23 cellular contexts compared by ENCODE assay signal in the genomic region with DNA sequence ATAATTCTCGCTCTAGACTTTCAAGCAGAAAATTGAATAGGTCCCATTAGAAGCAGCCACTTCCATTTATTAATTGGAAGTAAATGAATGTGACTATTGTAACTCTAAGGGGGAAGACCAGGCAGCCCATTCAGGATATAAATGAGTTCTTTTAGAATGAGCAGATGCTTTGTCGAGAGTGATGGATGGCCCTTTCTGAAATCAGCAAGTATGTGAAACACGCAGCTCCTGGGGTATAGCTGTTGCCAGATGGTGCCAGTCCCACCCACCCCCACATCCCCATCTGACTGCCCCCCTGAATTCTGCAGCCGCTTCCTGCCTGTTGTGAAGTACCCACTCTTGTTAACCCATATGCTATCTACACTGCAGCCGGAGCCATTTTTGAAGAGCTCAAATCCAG. TPM values are rescaled to one million over a fixed set of nuclear protein-coding genes. Genes with fewer than 3 reads are reported as not detected.
DNase-seq lines count a peak whose midpoint lies in the region; ATAC-seq and TF ChIP-seq lines count a peak whose summit lies in the region.
"Had no signal": no experiment of that assay in that cellular context is flagged by ENCODE, and none has a peak within 500 bp of the region (broad histone marks: within the 10 kb centered on the region; RNA-seq: fewer than 3 reads in every experiment).

No MANE protein-coding gene starts in this region.

- 56 to 70% methylated on average over 5 of the region's 5 CpGs for WGBS in ectodermal cell, 2 experiments
- 67 to 81% methylated on average over 3 to 4 of the region's 5 CpGs for WGBS in gastroesophageal sphincter (ENCODE audit: low coverage in 1 of 2), 2 donors

- intact Hi-C loops in CD4-positive, alpha-beta T cell (cut with DNase I, micrococcal nuclease): no loop called here

- H3K27ac Mint-ChIP-seq in CD4-positive, alpha-beta T cell: no peak overlapping the region
- H3K27ac Mint-ChIP-seq in neural crest cell (ENCODE audit: unreplicated experiment): peak overlapping the region; percentile 95
- H3K27ac Mint-ChIP-seq: activated CD4-positive, alpha-beta memory T cell treated with anti-CD3 and anti-CD28 coated beads, Interleukin-2, amount 10 ng/mL, durations not matched to agents 7 days and 5 days had no signal

- H3K4me3 Mint-ChIP-seq in CD4-positive, alpha-beta T cell: peak overlapping the region; percentile 60
- peak overlapping the region; percentile 66 for H3K4me3 Mint-ChIP-seq in neural crest cell
- H3K4me3 Mint-ChIP-seq: activated CD4-positive, alpha-beta memory T cell treated with anti-CD3 and anti-CD28 coated beads, Interleukin-2, amount 10 ng/mL, durations not matched to agents 7 days and 5 days; activated naive CD4-positive, alpha-beta T cell treated with anti-CD3 and anti-CD28 coated beads, Interleukin-2, amount 10 ng/mL, durations not matched to agents 7 days and 5 days had no signal

- H3K27me3 ChIP-seq in CD4-positive, alpha-beta T cell (ENCODE audit: control insufficient read depth, insufficient read depth, low read length): no peaks in the 10 kb centered on the region
- H3K27me3 ChIP-seq in ectodermal cell (ENCODE audit: control insufficient read depth, insufficient read depth, low read length, poor library complexity, severe bottlenecking) (peaks cover 34% of the 10 kb centered on the region), gastroesophageal sphincter (no peaks in the 10 kb centered on the region)
- H3K27me3 ChIP-seq: ascending aorta had no signal

- no peak overlapping the region for H3K4me3 ChIP-seq in ectodermal cell (ENCODE audit: insufficient read depth, low read depth, low read length)
- no peak overlapping the region for H3K4me3 ChIP-seq in gastroesophageal sphincter
- H3K4me3 ChIP-seq: ascending aorta, lung had no signal

- H3K27ac ChIP-seq in CD4-positive, alpha-beta T cell (ENCODE audit: low read depth, low read length): no peak overlapping the region
- peak overlapping the region; percentile 78 for H3K27ac ChIP-seq in ectodermal cell (ENCODE audit: insufficient read depth, low read depth, low read length, poor library complexity, severe bottlenecking)
- H3K27ac ChIP-seq in gastroesophageal sphincter: peak overlapping the region in 2 of 4 donors; percentile 49 to 67
- H3K27ac ChIP-seq: ascending aorta, C4-2B had no signal

- no peak for TF ChIP-seq POLR2A in gastroesophageal sphincter (IDR thresholded peaks at IDR 0.05)

- peaks cover 5% of the 10 kb centered on the region for H3K36me3 Mint-ChIP-seq in CD4-positive, alpha-beta T cell (ENCODE audit: low read depth)
- H3K36me3 Mint-ChIP-seq in neural crest cell (ENCODE audit: low read depth): no peaks in the 10 kb centered on the region
- H3K36me3 Mint-ChIP-seq: activated naive CD4-positive, alpha-beta T cell treated with anti-CD3 and anti-CD28 coated beads, Interleukin-2, amount 10 ng/mL, durations not matched to agents 7 days and 5 days had no signal

- no peak for TF ChIP-seq EP300 in gastroesophageal sphincter (IDR thresholded peaks at IDR 0.05)

- no peaks in the 10 kb centered on the region for H3K36me3 ChIP-seq in ectodermal cell (ENCODE audit: control insufficient read depth, insufficient read depth, low read length)
- peaks cover 0 to 32% of the 10 kb centered on the region in 2 donors for H3K36me3 ChIP-seq in gastroesophageal sphincter

- peaks cover 8% of the 10 kb centered on the region for H3K27me3 Mint-ChIP-seq in CD4-positive, alpha-beta T cell
- H3K27me3 Mint-ChIP-seq in neural crest cell (ENCODE audit: low read depth): peaks cover 40% of the 10 kb centered on the region

- H3K9me3 ChIP-seq in CD4-positive, alpha-beta T cell (ENCODE audit: control insufficient read depth, low read length): no peaks in the 10 kb centered on the region
- H3K9me3 ChIP-seq in ectodermal cell (ENCODE audit: control insufficient read depth, low read length) (no peaks in the 10 kb centered on the region), gastroesophageal sphincter (no peaks in the 10 kb centered on the region)
- H3K9me3 ChIP-seq: ascending aorta had no signal

- TF ChIP-seq CTCF in CD4-positive, alpha-beta T cell (IDR thresholded peaks at IDR 0.05): no peak
- no peak for TF ChIP-seq CTCF in neural crest cell (conservative IDR thresholded peaks at IDR 0.05)
- TF ChIP-seq CTCF in gastroesophageal sphincter (IDR thresholded peaks at IDR 0.05): no peak

- CTCF ChIA-PET in CD4-positive, alpha-beta T cell (lab: Charles Lee): no interaction called here

- POLR2A ChIA-PET in CD4-positive, alpha-beta T cell (lab: Charles Lee): no interaction called here

- ATAC-seq in CD4-positive, alpha-beta T cell (ENCODE audit: poor library complexity): no peak
- ATAC-seq in HG03045 (IDR thresholded peaks at IDR 0.05; ENCODE audit: unreplicated experiment) (no peak), GM18520 (IDR thresholded peaks at IDR 0.05; ENCODE audit: unreplicated experiment) (no peak), gastroesophageal sphincter (no peak)
- ATAC-seq: HCT116; naive thymus-derived CD4-positive, alpha-beta T cell; Right ventricle myocardium inferior had no signal

- H3K4me1 ChIP-seq in ectodermal cell (ENCODE audit: control insufficient read depth, insufficient read depth, low read length) (peaks cover 20% of the 10 kb centered on the region), gastroesophageal sphincter (peaks cover 0 to 57% (median 12%) of the 10 kb centered on the region in 3 donors)

- DNase-seq in CD4-positive, alpha-beta T cell: no peak
- peak; percentile 36 for DNase-seq in NCI-H226
- DNase-seq in neural crest cell (ENCODE audit: low read depth, low spot score): no peak
- no peak for DNase-seq in retina
- DNase-seq: activated CD4-positive, alpha-beta memory T cell treated with anti-CD3 and anti-CD28 coated beads, Interleukin-2, amount 10 ng/mL, durations not matched to agents 7 days and 5 days; activated naive CD4-positive, alpha-beta T cell treated with anti-CD3 and anti-CD28 coated beads, Interleukin-2, amount 10 ng/mL, durations not matched to agents 7 days and 5 days; islet precursor cell; MM.1S; naive thymus-derived CD4-positive, alpha-beta T cell; small intestine; stimulated activated CD4-positive, alpha-beta T cell treated with anti-CD3 and anti-CD28 coated beads, Interleukin-4, amount 100 ng/mL, for 1 hour had no signal

- no peaks in the 10 kb centered on the region for H3K9me3 Mint-ChIP-seq in CD4-positive, alpha-beta T cell
- H3K9me3 Mint-ChIP-seq in neural crest cell: no peaks in the 10 kb centered on the region
- H3K9me3 Mint-ChIP-seq: activated CD4-positive, alpha-beta memory T cell treated with anti-CD3 and anti-CD28 coated beads, Interleukin-2, amount 10 ng/mL, durations not matched to agents 7 days and 5 days; activated naive CD4-positive, alpha-beta T cell treated with anti-CD3 and anti-CD28 coated beads, Interleukin-2, amount 10 ng/mL, durations not matched to agents 7 days and 5 days had no signal

- peaks cover 22% of the 10 kb centered on the region for H3K4me1 Mint-ChIP-seq in CD4-positive, alpha-beta T cell (ENCODE audit: low read depth)
- H3K4me1 Mint-ChIP-seq in neural crest cell: peaks cover 70% of the 10 kb centered on the region

RNA-seq across cellular contexts. Expression of a gene that starts 3.7 kb away (rescaled TPM):
- total RNA-seq in CD4-positive, alpha-beta T cell: 10 to 100 TPM; 10.5 to 11.9 TPM
- polyA plus RNA-seq in ectodermal cell (2013, experiment 1 of 4): 25.3 TPM
- 14.2 TPM for polyA plus RNA-seq in ectodermal cell (2013, experiment 2 of 4)
- polyA plus RNA-seq in ectodermal cell (2013, experiment 3 of 4): 24.9 TPM
- 27.6 TPM for polyA plus RNA-seq in ectodermal cell (2013, experiment 4 of 4)
- total RNA-seq in neural crest cell (7.4 and 10.4 TPM in 2 replicates), gastroesophageal sphincter (10 to 100 TPM; 16.7 to 48.4 (median 19.5) TPM)
- total RNA-seq: A673, NCI-H460 had no signal

RNA-seq across cellular contexts. Expression of a gene that starts 23.2 kb away (rescaled TPM):
- total RNA-seq in CD4-positive, alpha-beta T cell: 100 to 1,000 TPM; 814 to 827 TPM
- not detected for polyA plus RNA-seq in ectodermal cell (2013, experiment 1 of 4)
- not detected for polyA plus RNA-seq in ectodermal cell (2013, experiment 2 of 4)
- polyA plus RNA-seq in ectodermal cell (2013, experiment 3 of 4): 0.21 TPM
- polyA plus RNA-seq in ectodermal cell (2013, experiment 4 of 4): not detected
- total RNA-seq in neural crest cell (0.30 and 0.39 TPM in 2 replicates), gastroesophageal sphincter (1 to 10 TPM in 1 of 4 donors, under 1 TPM in 2, not detected in 1; 0.15 to 2.7 (median 0.35) TPM)
- total RNA-seq: A673, ascending aorta, chondrocyte, NCI-H460 had no signal

RNA-seq across cellular contexts. Expression of a gene that starts 24.0 kb away (rescaled TPM):
- total RNA-seq in CD4-positive, alpha-beta T cell: not detected
- 149 TPM for polyA plus RNA-seq in ectodermal cell (2013, experiment 1 of 4)
- polyA plus RNA-seq in ectodermal cell (2013, experiment 2 of 4): 137 TPM
- polyA plus RNA-seq in ectodermal cell (2013, experiment 3 of 4): 134 TPM
- polyA plus RNA-seq in ectodermal cell (2013, experiment 4 of 4): 145 TPM
- total RNA-seq in neural crest cell: 195 and 216 TPM in 2 replicates
- 1 to 10 TPM; 3.2 to 8.9 (median 6.5) TPM for total RNA-seq in gastroesophageal sphincter
- polyA plus RNA-seq: naive thymus-derived CD4-positive, alpha-beta T cell had no signal

RNA-seq across cellular contexts. Expression of a gene that starts 34.3 kb away (rescaled TPM):
- total RNA-seq in CD4-positive, alpha-beta T cell: 10 to 100 TPM; 27.8 to 32.9 TPM
- polyA plus RNA-seq in ectodermal cell (2013, experiment 1 of 4): 56.4 TPM
- 58.5 TPM for polyA plus RNA-seq in ectodermal cell (2013, experiment 2 of 4)
- polyA plus RNA-seq in ectodermal cell (2013, experiment 3 of 4): 54.2 TPM
- 51.7 TPM for polyA plus RNA-seq in ectodermal cell (2013, experiment 4 of 4)
- total RNA-seq in neural crest cell: 64.4 and 65.6 TPM in 2 replicates
- 100 to 1,000 TPM; 107 to 132 (median 120) TPM for total RNA-seq in gastroesophageal sphincter

RNA-seq across cellular contexts. Expression of a gene that starts 41.9 kb away (rescaled TPM):
- 10 to 100 TPM; 63.2 to 67.3 TPM for total RNA-seq in CD4-positive, alpha-beta T cell
- 157 TPM for polyA plus RNA-seq in ectodermal cell (2013, experiment 1 of 4)
- polyA plus RNA-seq in ectodermal cell (2013, experiment 2 of 4): 146 TPM
- polyA plus RNA-seq in ectodermal cell (2013, experiment 3 of 4): 98.1 TPM
- 104 TPM for polyA plus RNA-seq in ectodermal cell (2013, experiment 4 of 4)
- total RNA-seq in neural crest cell: 183 and 189 TPM in 2 replicates
- total RNA-seq in gastroesophageal sphincter: 10 to 100 TPM; 50.2 to 73.6 (median 60.5) TPM

Comparison
In these comparisons a context has a peak if more than half of its experiments do, and no peak if none do; other contexts are left out.
1. RNA of a gene that starts 23.2 kb away (total RNA-seq): 814 to 827 TPM in CD4-positive, alpha-beta T cell; 0.15 to 2.7 TPM in gastroesophageal sphincter and 0.30 to 0.39 TPM in neural crest cell; every median in the first group is over 100 times any median in the second.
2. RNA of a gene that starts 24.0 kb away (total RNA-seq): 195 to 216 TPM in neural crest cell; 3.2 to 8.9 TPM in gastroesophageal sphincter and not detected in CD4-positive, alpha-beta T cell; every median in the first group is over 10 times any median in the second.